In the genomic region with DNA sequence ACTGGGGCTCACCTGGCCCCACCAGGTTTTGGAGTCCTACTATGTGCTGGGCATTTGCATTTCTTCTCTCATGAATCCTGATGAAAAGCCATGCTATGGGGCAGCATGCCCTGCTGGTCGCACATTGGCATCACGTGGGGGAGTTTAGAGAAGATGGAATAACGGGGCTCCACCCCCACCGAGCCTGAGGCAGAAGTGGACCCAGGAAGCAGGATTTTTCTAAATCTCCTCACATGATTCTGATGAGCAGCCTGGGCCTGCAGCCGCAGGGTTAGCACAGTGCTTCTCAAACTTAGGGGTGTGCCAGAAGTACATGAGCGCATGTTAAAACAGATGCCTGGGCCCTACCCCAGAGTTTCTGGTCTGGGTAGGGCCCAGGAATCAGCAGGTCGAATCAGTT, we compare ENCODE assay signal across 20 cellular contexts. TPM values are rescaled to one million over a fixed set of nuclear protein-coding genes. Genes with fewer than 3 reads are reported as not detected.
DNase-seq lines count a peak whose midpoint lies in the region; ATAC-seq, FAIRE-seq and TF ChIP-seq lines count a peak whose summit lies in the region.
"Had no signal": no experiment of that assay in that cellular context is flagged by ENCODE, and none has a peak within 500 bp of the region (broad histone marks: within the 10 kb centered on the region; RNA-seq: fewer than 3 reads in every experiment).

No MANE protein-coding gene starts in this region.

- CTCF ChIA-PET in HEK293 (lab: Yijun Ruan, JAX), result interaction anchor here (0.6 kb wide), 2 partner anchors 67 to 464 kb away, joined by 3 to 6 read pairs; no protein-coding TSS in a partner anchor

- DNase-seq in activated CD4-positive, CD25-positive, alpha-beta regulatory T cell treated with anti-CD3 and anti-CD28 coated beads, Interleukin-2, amount 50 U/mL, for 72 hours, result peak; percentile 4
- DNase-seq in kidney, result peak; percentile 35
- peak; percentile 35 for DNase-seq in sigmoid colon
- no peak for DNase-seq in NCI-H128 (lab: John Stamatoyannopoulos, UW; ENCODE audit: unreplicated experiment)
- DNase-seq in NCI-H1417 (lab: John Stamatoyannopoulos, UW), result no peak
- DNase-seq: 8988T; C1 segment of cervical spinal cord; CD8-positive, alpha-beta T cell; GF-D8; Kasumi-1; MG63; NCI-H1436; NCI-H2029; NCI-H226; NCI-H774; NK-92 treated with Interleukin-12 subunit alpha and Interleukin-12 subunit beta, amount 100 ng/mL, for 24 hours; SJCRH30 had no signal

- no peaks in the 10 kb centered on the region for H3K36me3 ChIP-seq in HEK293 (ENCODE audit: control insufficient read depth in 2 of 2, insufficient read depth in 1 of 2, low read length in 2 of 2)
- H3K36me3 ChIP-seq in kidney (ENCODE audit: control insufficient read depth in 1 of 2, insufficient read depth in 2 of 2, low read length in 2 of 2), result no peaks in the 10 kb centered on the region
- H3K36me3 ChIP-seq in sigmoid colon, result no peaks in the 10 kb centered on the region
- H3K36me3 ChIP-seq: MG63, SJCRH30 had no signal

- H3K9me3 ChIP-seq in HEK293 (ENCODE audit: control insufficient read depth, insufficient read depth, low read depth, low read length), result no peaks in the 10 kb centered on the region
- no peaks in the 10 kb centered on the region for H3K9me3 ChIP-seq in kidney (ENCODE audit: control insufficient read depth in 1 of 2, low read length in 2 of 2)
- no peaks in the 10 kb centered on the region for H3K9me3 ChIP-seq in sigmoid colon
- H3K9me3 ChIP-seq: MG63, SJCRH30 had no signal

- H3K9ac ChIP-seq in kidney (ENCODE audit: low read length in 2 of 2), result no peak overlapping the region

- peaks cover 0 to 21% (median 12%) of the 10 kb centered on the region in 3 donors for H3K27me3 ChIP-seq in sigmoid colon
- H3K27me3 ChIP-seq: MG63 had no signal

- ATAC-seq in activated CD4-positive, CD25-positive, alpha-beta regulatory T cell treated with anti-CD3 and anti-CD28 coated beads, Interleukin-2, amount 50 U/mL, for 24 hours, result no peak
- ATAC-seq in GM21390 (IDR thresholded peaks at IDR 0.05; ENCODE audit: unreplicated experiment), result no peak
- ATAC-seq: CD8-positive, alpha-beta T cell had no signal

- H3K27ac ChIP-seq in HEK293 (ENCODE audit: extremely low read depth, low read depth, low read length) (no peak overlapping the region), kidney (ENCODE audit: low read depth in 2 of 2, low read length in 2 of 2) (no peak overlapping the region), sigmoid colon (no peak overlapping the region)
- H3K27ac ChIP-seq: SJCRH30 had no signal

- FAIRE-seq in kidney (lab: Jason Lieb, UNC), result no peak

- no peak for TF ChIP-seq POLR2A in sigmoid colon (IDR thresholded peaks at IDR 0.05)

- 62 to 80% methylated on average over 7 of the region's 7 CpGs for whole genome bisulfite sequencing in sigmoid colon, 2 donors

- intact Hi-C loops in kidney (cut with DNase I), result no loop called here
- intact Hi-C loops in sigmoid colon (cut with DNase I), result no loop called here

- H3K4me1 ChIP-seq in HEK293 (ENCODE audit: control insufficient read depth, insufficient read depth, low read length), result no peaks in the 10 kb centered on the region
- H3K4me1 ChIP-seq in kidney (ENCODE audit: control insufficient read depth in 1 of 2, insufficient read depth in 1 of 2, low read depth in 1 of 2, low read length in 2 of 2), result peaks cover 0 to 4% of the 10 kb centered on the region in 2 donors
- H3K4me1 ChIP-seq in sigmoid colon, result peaks cover 0 to 6% (median 5%) of the 10 kb centered on the region in 4 donors
- H3K4me1 ChIP-seq: SJCRH30 had no signal

- POLR2A ChIA-PET in HEK293 (lab: Yijun Ruan, JAX), result no interaction called here

- no peak for TF ChIP-seq CTCF in HEK293 (tag by site-specific recombination; IDR thresholded peaks at IDR 0.05)
- TF ChIP-seq CTCF in kidney (IDR thresholded peaks at IDR 0.05; ENCODE audit: borderline replicate concordance, extremely low read depth, insufficient read depth), result no peak
- no peak for TF ChIP-seq CTCF in sigmoid colon (IDR thresholded peaks at IDR 0.05)

- no peak for TF ChIP-seq EP300 in sigmoid colon (IDR thresholded peaks at IDR 0.05)

- H3K4me3 ChIP-seq in HEK293 (ENCODE audit: low read depth, low read length), result no peak overlapping the region
- H3K4me3 ChIP-seq in kidney (ENCODE audit: low read length in 2 of 2), result no peak overlapping the region
- H3K4me3 ChIP-seq in sigmoid colon, result no peak overlapping the region
- H3K4me3 ChIP-seq: MG63, SJCRH30 had no signal

TF ChIP-seq in HEK293, 187 proteins besides CTCF, POLR2A, EP300 and RAD21:
- TF ChIP-seq ZBTB11 (tag by site-specific recombination; conservative IDR thresholded peaks at IDR 0.05; ENCODE audit: low read depth) (no peak), ZNF398 (tag by site-specific recombination; IDR thresholded peaks at IDR 0.05) (no peak), ZNF202 (tag by site-specific recombination; IDR thresholded peaks at IDR 0.05; ENCODE audit: borderline replicate concordance) (no peak), ZNF354C (tag by site-specific recombination; IDR thresholded peaks at IDR 0.05; ENCODE audit: borderline replicate concordance, low read depth) (no peak), ZBTB20 (tag by site-specific recombination; IDR thresholded peaks at IDR 0.05) (peak; percentile 59)
- TF ChIP-seq, protein P1, sequence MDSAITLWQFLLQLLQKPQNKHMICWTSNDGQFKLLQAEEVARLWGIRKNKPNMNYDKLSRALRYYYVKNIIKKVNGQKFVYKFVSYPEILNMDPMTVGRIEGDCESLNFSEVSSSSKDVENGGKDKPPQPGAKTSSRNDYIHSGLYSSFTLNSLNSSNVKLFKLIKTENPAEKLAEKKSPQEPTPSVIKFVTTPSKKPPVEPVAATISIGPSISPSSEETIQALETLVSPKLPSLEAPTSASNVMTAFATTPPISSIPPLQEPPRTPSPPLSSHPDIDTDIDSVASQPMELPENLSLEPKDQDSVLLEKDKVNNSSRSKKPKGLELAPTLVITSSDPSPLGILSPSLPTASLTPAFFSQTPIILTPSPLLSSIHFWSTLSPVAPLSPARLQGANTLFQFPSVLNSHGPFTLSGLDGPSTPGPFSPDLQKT (IDR thresholded peaks at IDR 0.05; ENCODE audit: borderline replicate concordance, low read depth, low read length), result no peak
TF ChIP-seq in HEK293: peak in this region for 1.

RNA-seq across cellular contexts. Expression of gene SORCS2, which starts 4.6 kb away (rescaled TPM):
- total RNA-seq in kidney (9.1 TPM), sigmoid colon (1 to 10 TPM; 2.0 to 6.4 (median 4.0) TPM)
- polyA plus RNA-seq in kidney (ENCODE audit: insufficient read depth, low read depth, low replicate concordance) (6.1 TPM), sigmoid colon (1 to 10 TPM in 1 of 3 donors, not detected in 2; 1.8 TPM)
- total RNA-seq: CD8-positive, alpha-beta T cell had no signal

Comparison
In these comparisons a context has a peak if more than half of its experiments do, and no peak if none do; other contexts are left out.
1. DNase-seq: peak in activated CD4-positive, CD25-positive, alpha-beta regulatory T cell treated with anti-CD3 and anti-CD28 coated beads, Interleukin-2, amount 50 U/mL, for 72 hours (single experiment), kidney (single experiment) and sigmoid colon (single experiment); none in NCI-H128 (single experiment) and NCI-H1417 (0 of 3).